1 cellular context compared by ENCODE assay signal in the genomic region with DNA sequence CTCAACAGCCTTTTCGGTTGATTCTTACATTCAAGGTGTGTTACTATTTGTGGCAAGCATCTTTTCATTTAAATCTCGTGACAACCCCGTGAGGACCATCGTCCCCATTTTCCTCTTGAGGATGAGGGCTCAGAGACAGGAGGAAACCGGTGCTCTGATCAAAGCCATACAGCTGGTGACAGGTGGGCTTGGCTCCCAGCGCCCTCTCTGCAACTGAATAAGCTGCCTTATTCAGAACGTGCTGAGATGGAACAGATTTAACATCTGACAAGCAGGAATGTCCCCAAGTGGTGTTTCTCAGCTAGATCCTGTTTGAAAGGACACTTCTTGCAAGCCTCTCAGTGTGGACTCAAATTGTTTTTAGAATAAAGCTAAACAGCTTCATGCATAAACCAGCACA.
TF ChIP-seq lines count a peak whose summit lies in the region.

No MANE protein-coding gene starts in this region.

TF ChIP-seq in H1, 55 proteins besides CTCF, POLR2A, EP300 and RAD21:
- no peak for TF ChIP-seq SP4 (IDR thresholded peaks at IDR 0.05; ENCODE audit: low read length)
- TF ChIP-seq RNF2 (IDR thresholded peaks at IDR 0.05; ENCODE audit: borderline replicate concordance, low read depth, low read length, missing control alignments, poor library complexity, severe bottlenecking) = no peak
- TF ChIP-seq HDAC2 (IDR thresholded peaks at IDR 0.05; ENCODE audit: borderline replicate concordance in 1 of 2, low read depth in 2 of 2, low read length in 2 of 2) = no peak
- TF ChIP-seq SIX5 (IDR thresholded peaks at IDR 0.05; ENCODE audit: low read depth, low read length) = no peak
- TF ChIP-seq BCL11A (IDR thresholded peaks at IDR 0.05; ENCODE audit: low read depth in 2 of 2, low read length in 2 of 2) = no peak
- TF ChIP-seq, protein P1, sequence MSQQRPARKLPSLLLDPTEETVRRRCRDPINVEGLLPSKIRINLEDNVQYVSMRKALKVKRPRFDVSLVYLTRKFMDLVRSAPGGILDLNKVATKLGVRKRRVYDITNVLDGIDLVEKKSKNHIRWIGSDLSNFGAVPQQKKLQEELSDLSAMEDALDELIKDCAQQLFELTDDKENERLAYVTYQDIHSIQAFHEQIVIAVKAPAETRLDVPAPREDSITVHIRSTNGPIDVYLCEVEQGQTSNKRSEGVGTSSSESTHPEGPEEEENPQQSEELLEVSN (IDR thresholded peaks at IDR 0.05) = no peak
- TF ChIP-seq SIRT6 (IDR thresholded peaks at IDR 0.05; ENCODE audit: low read length) = no peak
- TF ChIP-seq, protein P2, sequence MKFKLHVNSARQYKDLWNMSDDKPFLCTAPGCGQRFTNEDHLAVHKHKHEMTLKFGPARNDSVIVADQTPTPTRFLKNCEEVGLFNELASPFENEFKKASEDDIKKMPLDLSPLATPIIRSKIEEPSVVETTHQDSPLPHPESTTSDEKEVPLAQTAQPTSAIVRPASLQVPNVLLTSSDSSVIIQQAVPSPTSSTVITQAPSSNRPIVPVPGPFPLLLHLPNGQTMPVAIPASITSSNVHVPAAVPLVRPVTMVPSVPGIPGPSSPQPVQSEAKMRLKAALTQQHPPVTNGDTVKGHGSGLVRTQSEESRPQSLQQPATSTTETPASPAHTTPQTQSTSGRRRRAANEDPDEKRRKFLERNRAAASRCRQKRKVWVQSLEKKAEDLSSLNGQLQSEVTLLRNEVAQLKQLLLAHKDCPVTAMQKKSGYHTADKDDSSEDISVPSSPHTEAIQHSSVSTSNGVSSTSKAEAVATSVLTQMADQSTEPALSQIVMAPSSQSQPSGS (IDR thresholded peaks at IDR 0.05; ENCODE audit: low read length) = no peak
- TF ChIP-seq, protein P3, sequence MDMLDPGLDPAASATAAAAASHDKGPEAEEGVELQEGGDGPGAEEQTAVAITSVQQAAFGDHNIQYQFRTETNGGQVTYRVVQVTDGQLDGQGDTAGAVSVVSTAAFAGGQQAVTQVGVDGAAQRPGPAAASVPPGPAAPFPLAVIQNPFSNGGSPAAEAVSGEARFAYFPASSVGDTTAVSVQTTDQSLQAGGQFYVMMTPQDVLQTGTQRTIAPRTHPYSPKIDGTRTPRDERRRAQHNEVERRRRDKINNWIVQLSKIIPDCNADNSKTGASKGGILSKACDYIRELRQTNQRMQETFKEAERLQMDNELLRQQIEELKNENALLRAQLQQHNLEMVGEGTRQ (IDR thresholded peaks at IDR 0.05; ENCODE audit: low read length) = no peak
- no peak for TF ChIP-seq SP2 (IDR thresholded peaks at IDR 0.05; ENCODE audit: low read length)
- TF ChIP-seq RFX5 (IDR thresholded peaks at IDR 0.05; ENCODE audit: borderline replicate concordance, low read depth, low read length) = no peak
- TF ChIP-seq, protein P4, sequence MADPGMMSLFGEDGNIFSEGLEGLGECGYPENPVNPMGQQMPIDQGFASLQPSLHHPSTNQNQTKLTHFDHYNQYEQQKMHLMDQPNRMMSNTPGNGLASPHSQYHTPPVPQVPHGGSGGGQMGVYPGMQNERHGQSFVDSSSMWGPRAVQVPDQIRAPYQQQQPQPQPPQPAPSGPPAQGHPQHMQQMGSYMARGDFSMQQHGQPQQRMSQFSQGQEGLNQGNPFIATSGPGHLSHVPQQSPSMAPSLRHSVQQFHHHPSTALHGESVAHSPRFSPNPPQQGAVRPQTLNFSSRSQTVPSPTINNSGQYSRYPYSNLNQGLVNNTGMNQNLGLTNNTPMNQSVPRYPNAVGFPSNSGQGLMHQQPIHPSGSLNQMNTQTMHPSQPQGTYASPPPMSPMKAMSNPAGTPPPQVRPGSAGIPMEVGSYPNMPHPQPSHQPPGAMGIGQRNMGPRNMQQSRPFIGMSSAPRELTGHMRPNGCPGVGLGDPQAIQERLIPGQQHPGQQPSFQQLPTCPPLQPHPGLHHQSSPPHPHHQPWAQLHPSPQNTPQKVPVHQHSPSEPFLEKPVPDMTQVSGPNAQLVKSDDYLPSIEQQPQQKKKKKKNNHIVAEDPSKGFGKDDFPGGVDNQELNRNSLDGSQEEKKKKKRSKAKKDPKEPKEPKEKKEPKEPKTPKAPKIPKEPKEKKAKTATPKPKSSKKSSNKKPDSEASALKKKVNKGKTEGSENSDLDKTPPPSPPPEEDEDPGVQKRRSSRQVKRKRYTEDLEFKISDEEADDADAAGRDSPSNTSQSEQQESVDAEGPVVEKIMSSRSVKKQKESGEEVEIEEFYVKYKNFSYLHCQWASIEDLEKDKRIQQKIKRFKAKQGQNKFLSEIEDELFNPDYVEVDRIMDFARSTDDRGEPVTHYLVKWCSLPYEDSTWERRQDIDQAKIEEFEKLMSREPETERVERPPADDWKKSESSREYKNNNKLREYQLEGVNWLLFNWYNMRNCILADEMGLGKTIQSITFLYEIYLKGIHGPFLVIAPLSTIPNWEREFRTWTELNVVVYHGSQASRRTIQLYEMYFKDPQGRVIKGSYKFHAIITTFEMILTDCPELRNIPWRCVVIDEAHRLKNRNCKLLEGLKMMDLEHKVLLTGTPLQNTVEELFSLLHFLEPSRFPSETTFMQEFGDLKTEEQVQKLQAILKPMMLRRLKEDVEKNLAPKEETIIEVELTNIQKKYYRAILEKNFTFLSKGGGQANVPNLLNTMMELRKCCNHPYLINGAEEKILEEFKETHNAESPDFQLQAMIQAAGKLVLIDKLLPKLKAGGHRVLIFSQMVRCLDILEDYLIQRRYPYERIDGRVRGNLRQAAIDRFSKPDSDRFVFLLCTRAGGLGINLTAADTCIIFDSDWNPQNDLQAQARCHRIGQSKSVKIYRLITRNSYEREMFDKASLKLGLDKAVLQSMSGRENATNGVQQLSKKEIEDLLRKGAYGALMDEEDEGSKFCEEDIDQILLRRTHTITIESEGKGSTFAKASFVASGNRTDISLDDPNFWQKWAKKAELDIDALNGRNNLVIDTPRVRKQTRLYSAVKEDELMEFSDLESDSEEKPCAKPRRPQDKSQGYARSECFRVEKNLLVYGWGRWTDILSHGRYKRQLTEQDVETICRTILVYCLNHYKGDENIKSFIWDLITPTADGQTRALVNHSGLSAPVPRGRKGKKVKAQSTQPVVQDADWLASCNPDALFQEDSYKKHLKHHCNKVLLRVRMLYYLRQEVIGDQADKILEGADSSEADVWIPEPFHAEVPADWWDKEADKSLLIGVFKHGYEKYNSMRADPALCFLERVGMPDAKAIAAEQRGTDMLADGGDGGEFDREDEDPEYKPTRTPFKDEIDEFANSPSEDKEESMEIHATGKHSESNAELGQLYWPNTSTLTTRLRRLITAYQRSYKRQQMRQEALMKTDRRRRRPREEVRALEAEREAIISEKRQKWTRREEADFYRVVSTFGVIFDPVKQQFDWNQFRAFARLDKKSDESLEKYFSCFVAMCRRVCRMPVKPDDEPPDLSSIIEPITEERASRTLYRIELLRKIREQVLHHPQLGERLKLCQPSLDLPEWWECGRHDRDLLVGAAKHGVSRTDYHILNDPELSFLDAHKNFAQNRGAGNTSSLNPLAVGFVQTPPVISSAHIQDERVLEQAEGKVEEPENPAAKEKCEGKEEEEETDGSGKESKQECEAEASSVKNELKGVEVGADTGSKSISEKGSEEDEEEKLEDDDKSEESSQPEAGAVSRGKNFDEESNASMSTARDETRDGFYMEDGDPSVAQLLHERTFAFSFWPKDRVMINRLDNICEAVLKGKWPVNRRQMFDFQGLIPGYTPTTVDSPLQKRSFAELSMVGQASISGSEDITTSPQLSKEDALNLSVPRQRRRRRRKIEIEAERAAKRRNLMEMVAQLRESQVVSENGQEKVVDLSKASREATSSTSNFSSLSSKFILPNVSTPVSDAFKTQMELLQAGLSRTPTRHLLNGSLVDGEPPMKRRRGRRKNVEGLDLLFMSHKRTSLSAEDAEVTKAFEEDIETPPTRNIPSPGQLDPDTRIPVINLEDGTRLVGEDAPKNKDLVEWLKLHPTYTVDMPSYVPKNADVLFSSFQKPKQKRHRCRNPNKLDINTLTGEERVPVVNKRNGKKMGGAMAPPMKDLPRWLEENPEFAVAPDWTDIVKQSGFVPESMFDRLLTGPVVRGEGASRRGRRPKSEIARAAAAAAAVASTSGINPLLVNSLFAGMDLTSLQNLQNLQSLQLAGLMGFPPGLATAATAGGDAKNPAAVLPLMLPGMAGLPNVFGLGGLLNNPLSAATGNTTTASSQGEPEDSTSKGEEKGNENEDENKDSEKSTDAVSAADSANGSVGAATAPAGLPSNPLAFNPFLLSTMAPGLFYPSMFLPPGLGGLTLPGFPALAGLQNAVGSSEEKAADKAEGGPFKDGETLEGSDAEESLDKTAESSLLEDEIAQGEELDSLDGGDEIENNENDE (IDR thresholded peaks at IDR 0.05; ENCODE audit: insufficient replicate concordance, low read length) = no peak
TF ChIP-seq in H1: peak in this region for 0.
